ENCODE assay signal across 20 cellular contexts in the genomic region with DNA sequence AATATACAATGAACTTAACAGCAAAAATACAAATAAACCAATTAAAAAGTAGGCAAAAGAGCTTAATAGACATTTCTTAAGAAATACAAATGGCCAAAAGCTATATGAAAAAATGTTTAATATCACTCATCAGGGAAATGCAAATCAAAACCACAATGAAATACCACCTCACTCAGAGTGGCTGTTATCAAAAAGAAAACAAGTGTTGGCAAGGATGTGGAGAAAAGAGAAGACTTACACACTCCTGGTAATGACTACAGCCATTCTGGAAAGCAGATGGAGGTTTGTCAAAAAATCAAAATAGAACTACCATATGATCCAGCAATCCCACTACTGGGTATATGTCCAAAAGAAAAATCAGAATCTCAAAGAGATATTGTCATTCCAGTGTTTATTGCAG.
DNase-seq lines count a peak whose midpoint lies in the region; ATAC-seq and TF ChIP-seq lines count a peak whose summit lies in the region.
"Had no signal": no experiment of that assay in that cellular context is flagged by ENCODE, and none has a peak within 500 bp of the region (broad histone marks: within the 10 kb centered on the region; RNA-seq: fewer than 3 reads in every experiment).

No MANE protein-coding gene starts in this region.

- H3K4me3 ChIP-seq in fibroblast of pulmonary artery (replicated peaks; ENCODE audit: low read depth, low read length) (no peak overlapping the region), heart right ventricle (no peak overlapping the region)

- no peaks in the 10 kb centered on the region for H3K36me3 ChIP-seq in heart right ventricle

- peaks cover 0 to 3% (median 0%) of the 10 kb centered on the region in 11 donors for H3K9me3 ChIP-seq in heart right ventricle

- H3K4me1 ChIP-seq in heart right ventricle = no peaks in the 10 kb centered on the region

- DNase-seq in HT1080 (ENCODE audit: low read depth) (peak; percentile 13), astrocyte of the hippocampus (ENCODE audit: low read depth, low spot score) (peak; percentile 71), fibroblast of pulmonary artery (ENCODE audit: low read depth) (peak; percentile 65), non-pigmented ciliary epithelial cell (ENCODE audit: low read depth) (peak; percentile 14), heart right ventricle (no peak), NCI-H1048 (lab: John Stamatoyannopoulos, UW) (no peak)
- DNase-seq: DMS153, DND-41, HCEC 1CT, Karpas-422, NCI-H1092 treated with DMSO at 0.1 percent for 48 hours, NCI-H1436 treated with DMSO at 0.1 percent for 48 hours, NCI-H187 treated with DMSO at 0.1 percent for 48 hours, NCI-H446 treated with DMSO at 0.1 percent for 48 hours, NCI-H526 treated with DMSO at 0.1 percent for 48 hours, SHP77 had no signal

- no peaks in the 10 kb centered on the region for H3K27me3 ChIP-seq in heart right ventricle

- intact Hi-C loops in heart right ventricle (cut with DNase I) = no loop called here

- H3K27ac ChIP-seq in heart right ventricle = no peak overlapping the region
- H3K27ac ChIP-seq: HL-60, RWPE1 had no signal

- TF ChIP-seq CTCF in fibroblast of pulmonary artery (IDR thresholded peaks at IDR 0.05; ENCODE audit: low read length, missing control alignments) = no peak
- no peak for TF ChIP-seq CTCF in heart right ventricle (IDR thresholded peaks at IDR 0.05)

- ATAC-seq in HG03442 (IDR thresholded peaks at IDR 0.05; ENCODE audit: unreplicated experiment) (no peak), heart right ventricle (no peak)
- ATAC-seq: Panc1 had no signal

Comparison
In these comparisons a context has a peak if more than half of its experiments do, and no peak if none do; other contexts are left out.
1. DNase-seq: peak in HT1080 (single experiment), astrocyte of the hippocampus (single experiment), fibroblast of pulmonary artery (single experiment) and non-pigmented ciliary epithelial cell (single experiment); none in heart right ventricle (0 of 2) and NCI-H1048 (single experiment).